In genomic region chr17:75013077-75013391, GRCh38 we compare ENCODE assay signal across 9 cellular contexts. TPM values are rescaled to one million over a fixed set of nuclear protein-coding genes. Genes with fewer than 3 reads are reported as not detected.
DNase-seq lines count a peak whose midpoint lies in the region; FAIRE-seq and TF ChIP-seq lines count a peak whose summit lies in the region.
"Had no signal": no experiment of that assay in that cellular context is flagged by ENCODE, and none has a peak within 500 bp of the region (broad histone marks: within the 10 kb centered on the region; RNA-seq: fewer than 3 reads in every experiment).

No MANE protein-coding gene starts in this region.

- intact Hi-C loops in sigmoid colon (cut with DNase I): loop anchor here (1.0 kb wide), 1 partner anchor 52 kb away; no protein-coding TSS in a partner anchor

- no peak for TF ChIP-seq POLR2A in sigmoid colon (IDR thresholded peaks at IDR 0.05)

- peaks cover 16% of the 10 kb centered on the region for H3F3A ChIP-seq in SK-N-SH (replicated peaks; ENCODE audit: insufficient read depth)

- TF ChIP-seq EP300 in SK-N-SH (IDR thresholded peaks at IDR 0.05; ENCODE audit: borderline replicate concordance in 1 of 2, low read depth in 1 of 2, low read length in 1 of 2) (no peak), sigmoid colon (IDR thresholded peaks at IDR 0.05) (no peak)

- no peaks in the 10 kb centered on the region for H3K9me2 ChIP-seq in SK-N-SH

- no peaks in the 10 kb centered on the region for H3K27me3 ChIP-seq in SK-N-SH (ENCODE audit: insufficient read depth)
- H3K27me3 ChIP-seq in sigmoid colon: no peaks in the 10 kb centered on the region

- H3K9me3 ChIP-seq in SK-N-SH (no peaks in the 10 kb centered on the region), sigmoid colon (no peaks in the 10 kb centered on the region)

- peak overlapping the region; percentile 88 to 95 for H3K27ac ChIP-seq in SK-N-SH (ENCODE audit: low read depth in 2 of 2, low read length in 1 of 2)
- H3K27ac ChIP-seq in sigmoid colon: peak overlapping the region; percentile 93 to 99 (median 96)

- peak overlapping the region; percentile 99; the same call in 1 of the 2 replicates for H2AFZ ChIP-seq in SK-N-SH (ENCODE audit: low read depth)

- WGBS in SK-N-SH (ENCODE audit: low lambda C conversion rate): under 1% methylated on average over 10 of the region's 10 CpGs
- 0 to 1% methylated on average over 10 of the region's 10 CpGs for WGBS in sigmoid colon, 2 donors

- H3K4me3 ChIP-seq in GM12865 (ENCODE audit: low read depth, low read length) (peak overlapping the region; percentile 97), SK-N-SH (ENCODE audit: low read depth in 2 of 2, low read length in 1 of 2) (peak overlapping the region; percentile 65 to 77), fibroblast of pulmonary artery (replicated peaks; ENCODE audit: low read depth, low read length) (peak overlapping the region; percentile 66), sigmoid colon (peak overlapping the region; percentile 76 to 82 (median 78))

- no peaks in the 10 kb centered on the region for H4K20me1 ChIP-seq in SK-N-SH (ENCODE audit: insufficient read depth)

- H3K9ac ChIP-seq in SK-N-SH: peak overlapping the region; percentile 86

- TF ChIP-seq RAD21 in SK-N-SH (IDR thresholded peaks at IDR 0.05; ENCODE audit: low read length): no peak

- peaks cover 17 to 26% of the 10 kb centered on the region in 2 experiments; a peak in 3 of 4 replicates for H3K4me1 ChIP-seq in SK-N-SH (ENCODE audit: control insufficient read depth in 1 of 2, insufficient read depth in 2 of 2, low read depth in 1 of 2, low read length in 1 of 2)
- peaks cover 0 to 34% (median 29%) of the 10 kb centered on the region in 4 donors for H3K4me1 ChIP-seq in sigmoid colon

- TF ChIP-seq CTCF in GM12865 (IDR thresholded peaks at IDR 0.05; ENCODE audit: insufficient read depth, low read depth, low read length, missing control alignments): no peak
- no peak for TF ChIP-seq CTCF in SK-N-SH (IDR thresholded peaks at IDR 0.05)
- no peak for TF ChIP-seq CTCF in fibroblast of pulmonary artery (IDR thresholded peaks at IDR 0.05; ENCODE audit: low read length, missing control alignments)
- TF ChIP-seq CTCF in sigmoid colon (IDR thresholded peaks at IDR 0.05): no peak

- peak overlapping the region; percentile 89 for H3K4me2 ChIP-seq in SK-N-SH

- POLR2A ChIA-PET in SK-N-SH (lab: Yijun Ruan, JAX): interaction anchor here (0.6 to 6.2 kb wide), 24 partner anchors 8 to 1530 kb away, joined by 3 to 197 read pairs (median 4); partner anchors contain the start of genes CDR2L, FDXR, HID1 and KCTD2

- DNase-seq in GM12865 (ENCODE audit: low read depth) (no peak), SK-N-SH (no peak), fibroblast of pulmonary artery (ENCODE audit: low read depth) (no peak), sigmoid colon (no peak), NCI-H524 treated with DMSO at 0.1 percent for 48 hours (lab: John Stamatoyannopoulos, UW) (no peak), HTR-8/SVneo (ENCODE audit: insufficient read length, low spot score) (no peak), NCI-H2081 (lab: John Stamatoyannopoulos, UW) (no peak), NCI-H187 (lab: John Stamatoyannopoulos, UW) (no peak)

- H3K79me2 ChIP-seq in SK-N-SH (ENCODE audit: insufficient read depth): peaks cover 48% of the 10 kb centered on the region

- no peak for FAIRE-seq in HTR-8/SVneo (lab: Jason Lieb, UNC)
- FAIRE-seq: endometrium had no signal

- H3K36me3 ChIP-seq in SK-N-SH (replicated peaks in 1 of 2; ENCODE audit: control insufficient read depth in 1 of 2, insufficient read depth in 2 of 2, low read length in 1 of 2) (peaks cover 3 to 5% of the 10 kb centered on the region in 2 experiments), sigmoid colon (peaks cover 0 to 17% (median 0%) of the 10 kb centered on the region in 4 donors)

- CTCF ChIA-PET in SK-N-SH (lab: Yijun Ruan, JAX): interaction anchor here (0.9 to 19.8 kb wide), 20 partner anchors 8 to 257 kb away, joined by 3 to 295 read pairs (median 10); partner anchors contain the start of genes CDR2L, HID1, MIF4GD and OTOP2

TF ChIP-seq in SK-N-SH, 30 proteins besides CTCF, POLR2A, EP300 and RAD21:
- TF ChIP-seq ELF1 (IDR thresholded peaks at IDR 0.05) (peak; percentile 5; the same call in 1 of the 2 replicates), NFIC (IDR thresholded peaks at IDR 0.05; ENCODE audit: borderline replicate concordance) (no peak), SIN3A (IDR thresholded peaks at IDR 0.05; ENCODE audit: borderline replicate concordance, low read depth, low read length) (no peak), TCF12 (IDR thresholded peaks at IDR 0.05) (no peak), YY1 (IDR thresholded peaks at IDR 0.05; ENCODE audit: low read depth) (no peak), REST (IDR thresholded peaks at IDR 0.05; ENCODE audit: low read depth, low read length) (no peak)

RNA-seq across cellular contexts. Expression of gene MRPL58, which starts 0.6 kb away (rescaled TPM):
- 87.3 and 89.2 TPM in 2 replicates for polyA plus RNA-seq in SK-N-SH (2012; rRNA removed)
- polyA plus RNA-seq in SK-N-SH (2012; cell fraction: cytosol; rRNA removed): 86.8 and 89.7 TPM in 2 replicates
- polyA plus RNA-seq in SK-N-SH (2012; cell fraction: nucleus; rRNA removed): 31.8 and 37.9 TPM in 2 replicates
- 100 to 1,000 TPM in 1 of 4 donors, 10 to 100 TPM in 3; 46.3 to 104 (median 62.5) TPM for total RNA-seq in sigmoid colon
- 10 to 100 TPM; 36.6 to 56.9 (median 53.0) TPM for polyA plus RNA-seq in sigmoid colon

RNA-seq across cellular contexts. Expression of gene CDR2L, which starts 25.6 kb away (rescaled TPM):
- polyA plus RNA-seq in SK-N-SH (2012; rRNA removed) (18.6 and 21.2 TPM in 2 replicates), sigmoid colon (1 to 10 TPM; 2.4 to 3.7 (median 3.0) TPM)
- 9.6 and 15.3 TPM in 2 replicates for polyA plus RNA-seq in SK-N-SH (2012; cell fraction: cytosol; rRNA removed)
- 25.0 and 29.9 TPM in 2 replicates for polyA plus RNA-seq in SK-N-SH (2012; cell fraction: nucleus; rRNA removed)
- 10 to 100 TPM in 3 of 4 donors, 1 to 10 TPM in 1; 9.3 to 16.9 (median 10.3) TPM for total RNA-seq in sigmoid colon

RNA-seq across cellular contexts. Expression of gene ATP5PD, which starts 33.7 kb away (rescaled TPM):
- polyA plus RNA-seq in SK-N-SH (2012; rRNA removed) (354 and 454 TPM in 2 replicates), sigmoid colon (100 to 1,000 TPM; 481 to 726 (median 592) TPM)
- polyA plus RNA-seq in SK-N-SH (2012; cell fraction: cytosol; rRNA removed): 479 and 520 TPM in 2 replicates
- polyA plus RNA-seq in SK-N-SH (2012; cell fraction: nucleus; rRNA removed): 154 and 185 TPM in 2 replicates
- total RNA-seq in sigmoid colon: 100 to 1,000 TPM; 303 to 480 (median 367) TPM

RNA-seq across cellular contexts. Expression of gene KCTD2, which starts 34.0 kb away (rescaled TPM):
- polyA plus RNA-seq in SK-N-SH (2012; rRNA removed) (27.5 and 34.2 TPM in 2 replicates), sigmoid colon (10 to 100 TPM; 12.5 to 24.0 (median 13.8) TPM)
- polyA plus RNA-seq in SK-N-SH (2012; cell fraction: cytosol; rRNA removed): 22.2 and 28.7 TPM in 2 replicates
- 25.7 and 26.5 TPM in 2 replicates for polyA plus RNA-seq in SK-N-SH (2012; cell fraction: nucleus; rRNA removed)
- 10 to 100 TPM; 19.6 to 25.5 (median 21.8) TPM for total RNA-seq in sigmoid colon

RNA-seq across cellular contexts. Expression of gene HID1, which starts 40.5 kb away (rescaled TPM):
- polyA plus RNA-seq in SK-N-SH (2012; rRNA removed) (2.5 and 2.9 TPM in 2 replicates), sigmoid colon (10 to 100 TPM; 23.4 to 34.8 (median 33.8) TPM)
- polyA plus RNA-seq in SK-N-SH (2012; cell fraction: cytosol; rRNA removed): 1.3 and 2.2 TPM in 2 replicates
- polyA plus RNA-seq in SK-N-SH (2012; cell fraction: nucleus; rRNA removed): 13.2 and 16.3 TPM in 2 replicates
- 10 to 100 TPM in 1 of 4 donors, 1 to 10 TPM in 3; 7.1 to 21.6 (median 8.3) TPM for total RNA-seq in sigmoid colon
